Comparison of ENCODE assay signal across 27 cellular contexts in genomic region chr14:98899441-98899840, GRCh38.
"Had no signal": no experiment of that assay in that cellular context is flagged by ENCODE, and none has a peak within 500 bp of the region (broad histone marks: within the 10 kb centered on the region; RNA-seq: fewer than 3 reads in every experiment).

No MANE protein-coding gene starts in this region.

- H3K27ac Mint-ChIP-seq: activated CD4-positive, alpha-beta T cell treated with anti-CD3 and anti-CD28 coated beads, Interleukin-2, amount 10 ng/mL, durations not matched to agents 7 days and 5 days; activated CD8-positive, alpha-beta T cell treated with anti-CD3 and anti-CD28 coated beads for 36 hours; activated naive CD4-positive, alpha-beta T cell treated with anti-CD3 and anti-CD28 coated beads for 36 hours; activated naive CD4-positive, alpha-beta T cell treated with anti-CD3 and anti-CD28 coated beads, Interleukin-2, amount 50 U/mL, for 72 hours; activated naive CD8-positive, alpha-beta T cell treated with anti-CD3 and anti-CD28 coated beads, Interleukin-2, amount 10 ng/mL, durations not matched to agents 7 days and 5 days; activated T-helper 17 cell treated with anti-CD3 and anti-CD28 coated beads, Interleukin-2, amount 50 U/mL, for 72 hours; brain; dendritic cell treated with granulocyte-macrophage colony-stimulating factor and Interleukin-4, amounts not matched to agents 40 ng/mL and 50 ng/mL, for 4 days had no signal

- H3K27ac ChIP-seq: ascending aorta, breast epithelium, cardiac muscle cell, coronary artery, dorsolateral prefrontal cortex, esophagus muscularis mucosa, foreskin keratinocyte, gastrocnemius medialis had no signal

- H3K4me1 Mint-ChIP-seq: activated CD4-positive, alpha-beta T cell treated with anti-CD3 and anti-CD28 coated beads, Interleukin-2, amount 10 ng/mL, durations not matched to agents 7 days and 5 days; central memory CD8-positive, alpha-beta T cell had no signal

- H3K4me1 ChIP-seq: ascending aorta, breast epithelium, esophagus muscularis mucosa, gastrocnemius medialis had no signal

- H3K4me3 Mint-ChIP-seq: activated CD4-positive, alpha-beta T cell treated with anti-CD3 and anti-CD28 coated beads, Interleukin-2, amount 10 ng/mL, durations not matched to agents 7 days and 5 days; activated CD8-positive, alpha-beta T cell treated with anti-CD3 and anti-CD28 coated beads for 36 hours; activated naive CD4-positive, alpha-beta T cell treated with anti-CD3 and anti-CD28 coated beads for 36 hours; activated naive CD8-positive, alpha-beta T cell treated with anti-CD3 and anti-CD28 coated beads, Interleukin-2, amount 10 ng/mL, durations not matched to agents 7 days and 5 days; activated T-cell treated with anti-CD3 and anti-CD28 coated beads, Interleukin-2, amount 50 U/mL, for 4 hours; activated T-helper 17 cell treated with anti-CD3 and anti-CD28 coated beads, Interleukin-2, amount 50 U/mL, for 72 hours; brain; central memory CD8-positive, alpha-beta T cell; dendritic cell treated with granulocyte-macrophage colony-stimulating factor and Interleukin-4, amounts not matched to agents 40 ng/mL and 50 ng/mL, for 4 days had no signal

- H3K27me3 Mint-ChIP-seq: activated CD4-positive, alpha-beta T cell treated with anti-CD3 and anti-CD28 coated beads, Interleukin-2, amount 10 ng/mL, durations not matched to agents 7 days and 5 days; activated CD8-positive, alpha-beta T cell treated with anti-CD3 and anti-CD28 coated beads for 36 hours; activated T-helper 17 cell treated with anti-CD3 and anti-CD28 coated beads, Interleukin-2, amount 50 U/mL, for 72 hours; brain; central memory CD8-positive, alpha-beta T cell had no signal

- H3K36me3 Mint-ChIP-seq: activated naive CD4-positive, alpha-beta T cell treated with anti-CD3 and anti-CD28 coated beads, Interleukin-2, amount 50 U/mL, for 72 hours; activated naive CD8-positive, alpha-beta T cell treated with anti-CD3 and anti-CD28 coated beads, Interleukin-2, amount 10 ng/mL, durations not matched to agents 7 days and 5 days; brain had no signal

- H3K4me3 ChIP-seq: ascending aorta, breast epithelium, cardiac muscle cell, coronary artery, dorsolateral prefrontal cortex, esophagus muscularis mucosa, gastrocnemius medialis had no signal

- H3K9me3 Mint-ChIP-seq: activated CD8-positive, alpha-beta T cell treated with anti-CD3 and anti-CD28 coated beads for 36 hours; activated naive CD4-positive, alpha-beta T cell treated with anti-CD3 and anti-CD28 coated beads for 36 hours; activated naive CD4-positive, alpha-beta T cell treated with anti-CD3 and anti-CD28 coated beads, Interleukin-2, amount 50 U/mL, for 72 hours; activated T-cell treated with anti-CD3 and anti-CD28 coated beads, Interleukin-2, amount 50 U/mL, for 4 hours; activated T-helper 17 cell treated with anti-CD3 and anti-CD28 coated beads, Interleukin-2, amount 50 U/mL, for 72 hours; central memory CD8-positive, alpha-beta T cell; dendritic cell treated with granulocyte-macrophage colony-stimulating factor and Interleukin-4, amounts not matched to agents 40 ng/mL and 50 ng/mL, for 4 days had no signal

- ATAC-seq: activated CD8-positive, alpha-beta T cell treated with anti-CD3 and anti-CD28 coated beads for 36 hours; activated naive CD4-positive, alpha-beta T cell treated with anti-CD3 and anti-CD28 coated beads, Interleukin-2, amount 50 U/mL, for 72 hours; activated T-cell treated with anti-CD3 and anti-CD28 coated beads, Interleukin-2, amount 50 U/mL, for 4 hours; activated T-helper 17 cell treated with anti-CD3 and anti-CD28 coated beads, Interleukin-2, amount 50 U/mL, for 72 hours; foreskin keratinocyte; gastrocnemius medialis had no signal

- H3K36me3 ChIP-seq: ascending aorta, breast epithelium, cardiac muscle cell, esophagus muscularis mucosa, gastrocnemius medialis had no signal

- H3K9me3 ChIP-seq: ascending aorta, breast epithelium, esophagus muscularis mucosa, gastrocnemius medialis had no signal

- H3K27me3 ChIP-seq: ascending aorta, cardiac muscle cell, foreskin keratinocyte, gastrocnemius medialis had no signal

- DNase-seq: activated CD4-positive, alpha-beta T cell treated with anti-CD3 and anti-CD28 coated beads for 1 hour; activated CD4-positive, alpha-beta T cell treated with anti-CD3 and anti-CD28 coated beads for 4 hours; activated CD4-positive, alpha-beta T cell treated with anti-CD3 and anti-CD28 coated beads, Interleukin-2, amount 10 ng/mL, durations not matched to agents 7 days and 5 days; activated CD4-positive, alpha-beta T cell treated with anti-CD3 and anti-CD28 coated beads, Interleukin-2, amount 50 U/mL, for 4 hours; activated CD8-positive, alpha-beta memory T cell treated with anti-CD3 and anti-CD28 coated beads for 24 hours; activated CD8-positive, alpha-beta T cell treated with anti-CD3 and anti-CD28 coated beads for 36 hours; activated effector memory CD4-positive, alpha-beta T cell treated with anti-CD3 and anti-CD28 coated beads, Interleukin-2, amount 50 U/mL, for 16 hours; activated naive CD4-positive, alpha-beta T cell treated with anti-CD3 and anti-CD28 coated beads for 36 hours; activated naive CD8-positive, alpha-beta T cell treated with anti-CD3 and anti-CD28 coated beads, Interleukin-2, amount 10 ng/mL, durations not matched to agents 7 days and 5 days; activated T-cell treated with anti-CD3 and anti-CD28 coated beads, Interleukin-2, amount 50 U/mL, for 4 hours; dorsolateral prefrontal cortex; effector memory CD4-positive, alpha-beta T cell; erythroblast; foreskin keratinocyte; gastrocnemius medialis; glutamatergic neuron; T-helper 2 cell had no signal
